In the genomic region with DNA sequence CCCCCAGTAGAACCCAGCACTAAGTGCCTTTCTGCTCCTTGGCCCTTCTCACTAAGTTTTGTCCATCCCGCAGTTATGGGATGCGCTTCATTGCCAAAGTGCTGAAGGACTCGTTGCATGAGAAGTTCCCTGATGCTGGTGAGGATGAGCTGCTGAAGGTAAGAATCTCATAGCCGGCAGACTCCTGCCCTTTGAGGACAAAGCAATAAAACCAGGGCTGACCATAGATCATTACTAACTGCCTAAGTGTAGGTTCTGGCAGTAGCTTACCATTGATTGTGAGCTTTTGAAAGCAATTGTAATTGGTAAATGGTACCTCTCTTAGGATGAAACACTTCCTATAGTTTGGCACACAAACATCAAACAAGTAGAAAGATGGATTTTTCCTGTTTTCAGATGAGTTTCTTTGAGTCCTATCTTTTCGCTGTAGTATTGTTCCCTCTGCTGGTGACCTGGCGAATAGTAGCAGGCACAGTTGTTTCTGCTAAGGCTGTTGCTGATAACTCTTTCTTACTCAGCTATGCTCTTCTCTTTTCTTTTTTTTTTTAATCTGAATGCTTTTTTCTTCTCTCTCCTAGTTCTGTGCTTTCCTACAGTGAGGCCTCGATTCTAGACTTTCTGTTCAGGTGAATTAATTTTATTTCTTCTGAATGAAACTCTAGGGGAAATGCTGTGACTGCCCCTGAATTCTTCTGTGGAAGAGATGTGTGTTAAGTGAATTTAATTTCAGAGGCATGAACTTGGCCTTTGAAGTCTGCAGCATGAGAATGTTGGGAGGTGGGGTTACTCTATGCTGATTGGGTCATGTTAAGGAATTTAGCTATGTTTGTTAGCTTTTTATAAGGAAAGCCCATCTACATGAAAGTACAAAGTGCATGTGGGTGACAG, we compare ENCODE assay signal across 8 cellular contexts. TPM values are rescaled to one million over a fixed set of nuclear protein-coding genes. Genes with fewer than 3 reads are reported as not detected.
A peak's percentile ranks its signal among the peaks of the same experiment; 100 is the strongest.
DNase-seq lines count a peak whose midpoint lies in the region; ATAC-seq and TF ChIP-seq lines count a peak whose summit lies in the region.

No MANE protein-coding gene starts in this region.

- TF ChIP-seq POLR2A in breast epithelium (IDR thresholded peaks at IDR 0.05): no peak

- peaks cover 31 to 70% (median 35%) of the 10 kb centered on the region in 3 donors for H3K36me3 Mint-ChIP-seq in immature natural killer cell

- H3K4me3 ChIP-seq in breast epithelium: no peak overlapping the region

- no peak for ATAC-seq in HG03439 (IDR thresholded peaks at IDR 0.05; ENCODE audit: unreplicated experiment)
- ATAC-seq in HG03565 (IDR thresholded peaks at IDR 0.05; ENCODE audit: unreplicated experiment): no peak

- peak; percentile 72 for DNase-seq in DMS53 (lab: John Stamatoyannopoulos, UW)
- peak; percentile 51 for DNase-seq in KG1 (lab: John Stamatoyannopoulos, UW)
- peak in 4 of 5 donors; percentile 18 to 45 (median 34) for DNase-seq in T-helper 1 cell
- DNase-seq in breast epithelium (ENCODE audit: low spot score in 2 of 2): no peak
- peak; percentile 22 to 44 (median 29) for DNase-seq in immature natural killer cell
- peak; percentile 23 for DNase-seq in stimulated activated CD4-positive, alpha-beta T cell treated with anti-CD3 and anti-CD28 coated beads, Interleukin-1b, Interleukin-23, amount 100 ng/mL, for 48 hours

- H3K27ac Mint-ChIP-seq in immature natural killer cell: peak overlapping the region in 4 of 6 donors; percentile 42 to 84 (median 48)

- intact Hi-C loops in breast epithelium (cut with DNase I; ENCODE audit: low total_unique reads): no loop called here

- no peaks in the 10 kb centered on the region for H3K36me3 ChIP-seq in breast epithelium

- no peaks in the 10 kb centered on the region for H3K9me3 ChIP-seq in breast epithelium

- H3K27ac ChIP-seq in breast epithelium: peak overlapping the region; percentile 28 to 58

- H3K4me1 Mint-ChIP-seq in immature natural killer cell: peaks cover 45 to 63% of the 10 kb centered on the region in 2 donors

- H3K4me3 Mint-ChIP-seq in immature natural killer cell: peak overlapping the region in 2 of 5 donors; percentile 3 to 33

- H3K27me3 ChIP-seq in breast epithelium: no peaks in the 10 kb centered on the region

- peaks cover 0 to 4% of the 10 kb centered on the region in 2 donors for H3K4me1 ChIP-seq in breast epithelium

- peaks cover 0 to 4% (median 2%) of the 10 kb centered on the region in 3 donors for H3K27me3 Mint-ChIP-seq in immature natural killer cell (ENCODE audit: low read depth in 3 of 3)

- no peaks in the 10 kb centered on the region for H3K9me3 Mint-ChIP-seq in immature natural killer cell

- TF ChIP-seq CTCF in breast epithelium (IDR thresholded peaks at IDR 0.05): peak; percentile 71 to 77 (median 75)

RNA-seq across cellular contexts. Expression of gene CRTC3, which starts 47.4 kb away (rescaled TPM):
- total RNA-seq in breast epithelium: 10 to 100 TPM; 29.4 to 40.6 (median 36.2) TPM
- 10 to 100 TPM; 10.9 to 35.3 (median 11.0) TPM for polyA plus RNA-seq in immature natural killer cell

Comparison
In these comparisons a context has a peak if more than half of its experiments do, and no peak if none do; other contexts are left out.
1. DNase-seq: peak in DMS53 (single experiment), KG1 (single experiment), T-helper 1 cell (4 of 5), immature natural killer cell (3 of 3) and stimulated activated CD4-positive, alpha-beta T cell treated with anti-CD3 and anti-CD28 coated beads, Interleukin-1b, Interleukin-23, amount 100 ng/mL, for 48 hours (single experiment); none in breast epithelium (0 of 2).